Comparison of ENCODE assay signal across 3 cellular contexts in the genomic region with DNA sequence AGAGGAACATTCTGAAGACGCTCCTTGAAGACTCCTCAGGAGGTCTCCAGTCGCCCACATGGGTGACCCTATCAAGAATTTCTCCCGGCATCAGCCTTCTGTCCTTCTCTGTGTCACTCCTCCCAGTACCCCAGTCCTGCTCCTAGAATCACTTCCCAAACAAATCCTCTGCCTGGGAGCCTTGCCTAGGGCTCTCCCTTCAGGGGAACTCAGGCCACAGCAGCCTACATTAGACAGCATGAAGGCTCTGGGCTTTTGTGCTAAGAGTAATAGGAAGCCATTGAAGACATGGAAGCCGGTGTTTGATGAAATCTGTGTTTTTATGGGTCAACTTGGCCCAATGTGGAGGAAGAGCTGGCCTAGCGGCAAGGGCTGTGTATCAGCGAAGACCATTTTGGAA. TPM values are rescaled to one million over a fixed set of nuclear protein-coding genes. Genes with fewer than 3 reads are reported as not detected.
"Had no signal": no experiment of that assay in that cellular context is flagged by ENCODE, and none has a peak within 500 bp of the region (broad histone marks: within the 10 kb centered on the region; RNA-seq: fewer than 3 reads in every experiment).

No MANE protein-coding gene starts in this region.

RNA-seq across cellular contexts. Expression of gene APOL4, which starts 13.7 kb away (rescaled TPM):
- total RNA-seq: SK-MEL-5 had no signal

RNA-seq across cellular contexts. Expression of gene APOL3, which starts 27.3 kb away (rescaled TPM):
- total RNA-seq: PC-3, SJCRH30 had no signal
